In the genomic region with DNA sequence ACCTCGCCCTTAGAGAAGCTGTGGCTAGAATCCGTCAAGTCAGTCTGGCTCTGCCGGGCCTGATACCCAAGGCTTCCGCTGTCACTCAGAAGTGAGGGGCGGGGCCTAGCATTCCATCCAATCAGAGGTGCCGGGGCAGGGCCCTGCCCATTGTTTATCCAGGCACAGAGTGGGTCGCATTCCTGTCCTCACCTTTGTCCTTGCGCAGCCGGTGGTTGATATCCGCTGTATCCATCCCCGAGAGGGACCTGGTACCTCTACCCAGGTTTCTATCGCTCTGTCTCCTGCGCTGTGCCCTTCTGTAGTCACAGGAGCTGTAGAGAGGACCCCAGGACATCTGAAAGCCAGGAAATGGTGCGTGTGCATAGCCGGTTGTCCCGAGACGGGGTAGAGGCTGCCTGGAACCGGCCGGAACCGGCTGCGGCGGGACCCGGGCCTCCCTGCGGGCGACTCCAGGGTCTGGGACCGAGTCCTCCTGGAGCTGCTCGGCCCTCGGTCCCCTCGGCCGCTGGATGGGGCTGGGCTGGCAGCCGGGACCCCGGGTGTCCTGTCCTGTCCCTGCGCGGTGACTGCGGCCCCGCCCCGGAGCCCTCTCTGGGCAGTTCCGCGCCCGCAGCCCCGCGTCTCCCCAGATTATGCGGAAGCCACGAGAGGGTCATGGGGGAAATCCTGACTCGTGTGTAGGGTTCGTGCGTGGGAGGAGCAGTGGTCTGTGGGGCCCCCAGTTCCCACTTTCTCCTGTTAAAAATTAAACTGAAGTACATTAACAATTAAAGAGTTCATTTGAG, we compare ENCODE assay signal across 8 cellular contexts.
DNase-seq lines count a peak whose midpoint lies in the region; ATAC-seq and TF ChIP-seq lines count a peak whose summit lies in the region.

TSS of gene ZNF763 (plus strand) at position 183 of the 788 bp plus-strand sequence. CDS start at position 352, 169 bp downstream.

- no peak for TF ChIP-seq CTCF in GM13977 (IDR thresholded peaks at IDR 0.05; ENCODE audit: extremely low read depth, insufficient read depth, missing control alignments)

- in situ Hi-C loops in GM13977 (cut with MboI; ENCODE audit: low pct_unique_long_range_greater_than_20kb, low sequenced_read_pairs, unreplicated experiment), result loop anchor here (25.0 kb wide), 1 partner anchor 172 kb away; the partner anchor contains the start of gene ZNF20

- ATAC-seq in HG02938 (IDR thresholded peaks at IDR 0.05; ENCODE audit: unreplicated experiment), result peak; percentile 82
- peak; percentile 96 for ATAC-seq in activated CD4-positive, CD25-positive, alpha-beta regulatory T cell treated with anti-CD3 and anti-CD28 coated beads, Interleukin-2, amount 50 U/mL, for 24 hours

- DNase-seq in GM13977 (ENCODE audit: low spot score), result peak; percentile 91
- peak; percentile 73 for DNase-seq in NCI-H2196 treated with DMSO at 0.1 percent for 48 hours (lab: John Stamatoyannopoulos, UW; ENCODE audit: unreplicated experiment)
- peak; percentile 96 for DNase-seq in cerebellar cortex (ENCODE audit: low spot score)
- peak; percentile 94 for DNase-seq in islet precursor cell
- DNase-seq in stimulated activated CD4-positive, alpha-beta T cell treated with anti-CD3 and anti-CD28 coated beads, Interleukin-12 subunit alpha, Interleukin-12 subunit beta, amount 100 ng/mL, for 24 hours (ENCODE audit: low read depth in 2 of 2), result peak; percentile 71 to 87
- DNase-seq in HuH-7.5 (ENCODE audit: low spot score), result no peak
